36 cellular contexts compared by ENCODE assay signal in the genomic region with DNA sequence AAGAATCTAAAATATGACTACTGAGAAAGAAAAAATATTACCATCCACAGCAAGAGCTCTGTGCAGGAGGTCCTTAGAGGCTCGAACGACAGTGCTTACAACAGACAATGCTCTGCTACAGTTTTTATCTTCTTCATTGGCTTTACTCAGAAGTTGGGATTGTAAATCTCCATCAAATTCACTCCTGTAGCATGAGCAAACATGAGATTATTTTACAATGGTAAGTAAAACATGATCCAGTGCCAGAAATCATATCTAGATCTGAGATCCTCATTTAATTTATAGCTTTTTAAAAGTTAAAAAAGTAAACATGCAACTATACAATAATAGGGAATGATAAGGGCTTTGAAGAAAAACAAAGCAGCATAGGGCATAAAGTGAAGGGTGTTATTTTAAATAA.
"Had no signal": no experiment of that assay in that cellular context is flagged by ENCODE, and none has a peak within 500 bp of the region (broad histone marks: within the 10 kb centered on the region; RNA-seq: fewer than 3 reads in every experiment).

No MANE protein-coding gene starts in this region.

- H3K9me3 ChIP-seq: MG63 had no signal

- H3K4me3 ChIP-seq: MG63 had no signal

- H3K27ac ChIP-seq: KMS-11 had no signal

- H3K4me2 ChIP-seq: KMS-11 had no signal

- H3K27me3 ChIP-seq: MG63 had no signal

- DNase-seq: Karpas-422, Kasumi-1, KG1, MG63, MM.1S, MV-4-11, NCI-H1048, NCI-H1092, NCI-H1092 treated with DMSO at 0.1 percent for 48 hours, NCI-H1105, NCI-H1105 treated with DMSO at 0.1 percent for 48 hours, NCI-H1417, NCI-H1417 treated with DMSO at 0.1 percent for 48 hours, NCI-H1436, NCI-H1436 treated with DMSO at 0.1 percent for 48 hours, NCI-H146, NCI-H1694, NCI-H1694 treated with DMSO at 0.1 percent for 48 hours, NCI-H187, NCI-H187 treated with DMSO at 0.1 percent for 48 hours, NCI-H1930, NCI-H2029, NCI-H2029 treated with DMSO at 0.1 percent for 48 hours, NCI-H2081, NCI-H2081 treated with DMSO at 0.1 percent for 48 hours, NCI-H2107, NCI-H2171, NCI-H2171 treated with DMSO at 0.1 percent for 48 hours, NCI-H2227 treated with DMSO at 0.1 percent for 48 hours, NCI-H226, NCI-H345, NCI-H446, NCI-H446 treated with DMSO at 0.1 percent for 48 hours, NCI-H510A, NCI-H510A treated with DMSO at 0.1 percent for 48 hours had no signal

- H3K9ac ChIP-seq: KMS-11 had no signal
